ENCODE assay signal across 1 cellular context in the genomic region with DNA sequence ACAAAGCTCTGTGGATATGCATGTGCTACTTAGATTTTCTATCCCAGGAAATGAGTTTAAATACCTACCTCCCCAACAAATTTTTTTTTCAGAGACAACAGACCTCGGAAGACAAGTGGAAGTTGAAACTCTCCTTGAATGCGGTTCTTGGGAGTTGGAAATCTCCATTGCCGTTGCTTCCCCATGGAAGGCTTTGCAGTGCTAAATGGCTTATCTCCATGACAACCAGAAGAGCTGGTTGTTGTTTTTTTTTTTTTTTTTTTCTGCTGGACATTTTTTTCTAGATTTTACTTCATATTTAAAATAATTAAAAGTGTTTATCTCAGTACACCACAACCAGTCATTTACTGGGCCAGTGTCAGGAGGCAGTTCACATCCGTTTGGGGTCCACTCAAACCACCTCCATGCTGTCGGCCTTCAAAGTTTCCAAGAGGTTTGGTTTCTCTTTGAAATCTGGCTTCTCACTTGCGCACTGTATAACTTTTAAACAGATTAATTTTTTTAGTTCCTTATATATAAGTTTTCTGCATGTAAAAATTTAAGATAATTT.
TF ChIP-seq lines count a peak whose summit lies in the region.

No MANE protein-coding gene starts in this region.

TF ChIP-seq in SK-N-SH, 30 proteins besides CTCF, POLR2A, EP300 and RAD21 (continued from another document):
- TF ChIP-seq, protein P1, sequence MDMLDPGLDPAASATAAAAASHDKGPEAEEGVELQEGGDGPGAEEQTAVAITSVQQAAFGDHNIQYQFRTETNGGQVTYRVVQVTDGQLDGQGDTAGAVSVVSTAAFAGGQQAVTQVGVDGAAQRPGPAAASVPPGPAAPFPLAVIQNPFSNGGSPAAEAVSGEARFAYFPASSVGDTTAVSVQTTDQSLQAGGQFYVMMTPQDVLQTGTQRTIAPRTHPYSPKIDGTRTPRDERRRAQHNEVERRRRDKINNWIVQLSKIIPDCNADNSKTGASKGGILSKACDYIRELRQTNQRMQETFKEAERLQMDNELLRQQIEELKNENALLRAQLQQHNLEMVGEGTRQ (IDR thresholded peaks at IDR 0.05; ENCODE audit: borderline replicate concordance, low read depth, low read length): no peak
- TF ChIP-seq YY1 (IDR thresholded peaks at IDR 0.05; ENCODE audit: low read depth): no peak
- TF ChIP-seq RCOR1 (IDR thresholded peaks at IDR 0.05; ENCODE audit: low read length): no peak
- TF ChIP-seq RFX5 (IDR thresholded peaks at IDR 0.05; ENCODE audit: low read length): no peak
- TF ChIP-seq, protein P2, sequence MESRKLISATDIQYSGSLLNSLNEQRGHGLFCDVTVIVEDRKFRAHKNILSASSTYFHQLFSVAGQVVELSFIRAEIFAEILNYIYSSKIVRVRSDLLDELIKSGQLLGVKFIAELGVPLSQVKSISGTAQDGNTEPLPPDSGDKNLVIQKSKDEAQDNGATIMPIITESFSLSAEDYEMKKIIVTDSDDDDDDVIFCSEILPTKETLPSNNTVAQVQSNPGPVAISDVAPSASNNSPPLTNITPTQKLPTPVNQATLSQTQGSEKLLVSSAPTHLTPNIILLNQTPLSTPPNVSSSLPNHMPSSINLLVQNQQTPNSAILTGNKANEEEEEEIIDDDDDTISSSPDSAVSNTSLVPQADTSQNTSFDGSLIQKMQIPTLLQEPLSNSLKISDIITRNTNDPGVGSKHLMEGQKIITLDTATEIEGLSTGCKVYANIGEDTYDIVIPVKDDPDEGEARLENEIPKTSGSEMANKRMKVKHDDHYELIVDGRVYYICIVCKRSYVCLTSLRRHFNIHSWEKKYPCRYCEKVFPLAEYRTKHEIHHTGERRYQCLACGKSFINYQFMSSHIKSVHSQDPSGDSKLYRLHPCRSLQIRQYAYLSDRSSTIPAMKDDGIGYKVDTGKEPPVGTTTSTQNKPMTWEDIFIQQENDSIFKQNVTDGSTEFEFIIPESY (IDR thresholded peaks at IDR 0.05; ENCODE audit: borderline replicate concordance, low read depth): no peak
- no peak for TF ChIP-seq JUND (IDR thresholded peaks at IDR 0.05)
- TF ChIP-seq TAF1 (IDR thresholded peaks at IDR 0.05; ENCODE audit: borderline replicate concordance, low read depth, low read length): no peak
- TF ChIP-seq FOSL2 (IDR thresholded peaks at IDR 0.05; ENCODE audit: borderline replicate concordance, low read depth): no peak
- no peak for TF ChIP-seq MEF2A (IDR thresholded peaks at IDR 0.05; ENCODE audit: borderline replicate concordance, low read depth)
- TF ChIP-seq ELF1 (IDR thresholded peaks at IDR 0.05): no peak
- TF ChIP-seq, protein P3, sequence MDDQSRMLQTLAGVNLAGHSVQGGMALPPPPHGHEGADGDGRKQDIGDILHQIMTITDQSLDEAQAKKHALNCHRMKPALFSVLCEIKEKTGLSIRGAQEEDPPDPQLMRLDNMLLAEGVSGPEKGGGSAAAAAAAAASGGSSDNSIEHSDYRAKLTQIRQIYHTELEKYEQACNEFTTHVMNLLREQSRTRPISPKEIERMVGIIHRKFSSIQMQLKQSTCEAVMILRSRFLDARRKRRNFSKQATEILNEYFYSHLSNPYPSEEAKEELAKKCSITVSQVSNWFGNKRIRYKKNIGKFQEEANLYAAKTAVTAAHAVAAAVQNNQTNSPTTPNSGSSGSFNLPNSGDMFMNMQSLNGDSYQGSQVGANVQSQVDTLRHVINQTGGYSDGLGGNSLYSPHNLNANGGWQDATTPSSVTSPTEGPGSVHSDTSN (IDR thresholded peaks at IDR 0.05): no peak
- no peak for TF ChIP-seq CHD2 (IDR thresholded peaks at IDR 0.05; ENCODE audit: low read length, partially characterized antibody)
